Comparison of ENCODE assay signal across 10 cellular contexts in genomic region chr2:41933585-41934322, GRCh38.
DNase-seq lines count a peak whose midpoint lies in the region; ATAC-seq and TF ChIP-seq lines count a peak whose summit lies in the region.
"Had no signal": no experiment of that assay in that cellular context is flagged by ENCODE, and none has a peak within 500 bp of the region (broad histone marks: within the 10 kb centered on the region; RNA-seq: fewer than 3 reads in every experiment).

No MANE protein-coding gene starts in this region.

- no peak overlapping the region for H3K4me3 ChIP-seq in astrocyte of the spinal cord (ENCODE audit: low read depth, low read length)
- H3K4me3 ChIP-seq in suprapubic skin: no peak overlapping the region

- TF ChIP-seq POLR2A in suprapubic skin (IDR thresholded peaks at IDR 0.05): no peak

- H3K27ac ChIP-seq in suprapubic skin: peak overlapping the region; percentile 74

- no peak for ATAC-seq in HG03469 (IDR thresholded peaks at IDR 0.05; ENCODE audit: unreplicated experiment)
- ATAC-seq in GM21576 (IDR thresholded peaks at IDR 0.05; ENCODE audit: unreplicated experiment): no peak
- ATAC-seq in GM19328 (IDR thresholded peaks at IDR 0.05; ENCODE audit: unreplicated experiment): no peak
- ATAC-seq: naive thymus-derived CD8-positive, alpha-beta T cell had no signal

- 65% methylated on average over 8 of the region's 8 CpGs for WGBS in suprapubic skin

- in situ Hi-C loops in astrocyte of the spinal cord (cut with HindIII; ENCODE audit: low sequenced_read_pairs): no loop called here

- no peak for TF ChIP-seq EP300 in suprapubic skin (IDR thresholded peaks at IDR 0.05)

- no peaks in the 10 kb centered on the region for H3K27me3 ChIP-seq in suprapubic skin

- H3K4me1 ChIP-seq in suprapubic skin: peaks cover 25% of the 10 kb centered on the region

- TF ChIP-seq CTCF in astrocyte of the spinal cord (IDR thresholded peaks at IDR 0.05; ENCODE audit: low read depth, low read length) (no peak), suprapubic skin (IDR thresholded peaks at IDR 0.05) (no peak)

- H3K36me3 ChIP-seq in suprapubic skin: no peaks in the 10 kb centered on the region

- H3K9me3 ChIP-seq in suprapubic skin: no peaks in the 10 kb centered on the region

- DNase-seq in H4 (ENCODE audit: low spot score) (peak; percentile 91), astrocyte of the spinal cord (ENCODE audit: low read depth, low spot score) (peak; percentile 90), iris pigment epithelial cell (ENCODE audit: low read depth) (peak; percentile 99), suprapubic skin (ENCODE audit: low spot score in 2 of 2) (no peak)
- no peak for DNase-seq in effector CD4-positive, alpha-beta T cell
- DNase-seq: naive thymus-derived CD8-positive, alpha-beta T cell; NCI-H1417 had no signal

Comparison
In these comparisons a context has a peak if more than half of its experiments do, and no peak if none do; other contexts are left out.
1. DNase-seq: peak in H4 (single experiment), astrocyte of the spinal cord (single experiment) and iris pigment epithelial cell (single experiment); none in suprapubic skin (0 of 2) and effector CD4-positive, alpha-beta T cell (single experiment).